8 cellular contexts compared by ENCODE assay signal in genomic region chr7:27677912-27678612, GRCh38. TPM values are rescaled to one million over a fixed set of nuclear protein-coding genes. Genes with fewer than 3 reads are reported as not detected.
A peak's percentile ranks its signal among the peaks of the same experiment; 100 is the strongest.
DNase-seq lines count a peak whose midpoint lies in the region; ATAC-seq and TF ChIP-seq lines count a peak whose summit lies in the region.
"Had no signal": no experiment of that assay in that cellular context is flagged by ENCODE, and none has a peak within 500 bp of the region (broad histone marks: within the 10 kb centered on the region; RNA-seq: fewer than 3 reads in every experiment).

No MANE protein-coding gene starts in this region.

- peaks cover 5% of the 10 kb centered on the region for H3K9me3 Mint-ChIP-seq in HFFc6
- no peaks in the 10 kb centered on the region for H3K9me3 Mint-ChIP-seq in activated T-helper 17 cell treated with anti-CD3 and anti-CD28 coated beads, Interleukin-2, amount 50 U/mL, for 72 hours

- H3K36me3 ChIP-seq in right atrium auricular region (no peaks in the 10 kb centered on the region), subcutaneous abdominal adipose tissue (ENCODE audit: control insufficient read depth in 5 of 5, insufficient read depth in 5 of 5, low read length in 5 of 5) (no peaks in the 10 kb centered on the region)

- peaks cover 41% of the 10 kb centered on the region for H3K4me1 Mint-ChIP-seq in HFFc6 (ENCODE audit: low read depth)
- H3K4me1 Mint-ChIP-seq in activated T-helper 17 cell treated with anti-CD3 and anti-CD28 coated beads, Interleukin-2, amount 50 U/mL, for 72 hours = no peaks in the 10 kb centered on the region

- H3K4me3 Mint-ChIP-seq in HFFc6 = peak overlapping the region; percentile 58
- no peak overlapping the region for H3K4me3 Mint-ChIP-seq in activated T-helper 17 cell treated with anti-CD3 and anti-CD28 coated beads, Interleukin-2, amount 50 U/mL, for 72 hours

- H3K27me3 ChIP-seq in right atrium auricular region (no peaks in the 10 kb centered on the region), subcutaneous abdominal adipose tissue (ENCODE audit: control insufficient read depth in 5 of 5, insufficient read depth in 4 of 5, low read length in 5 of 5) (no peaks in the 10 kb centered on the region)

- peaks cover 10% of the 10 kb centered on the region for H3K36me3 Mint-ChIP-seq in HFFc6 (ENCODE audit: low read depth)
- no peaks in the 10 kb centered on the region for H3K36me3 Mint-ChIP-seq in activated T-helper 17 cell treated with anti-CD3 and anti-CD28 coated beads, Interleukin-2, amount 50 U/mL, for 72 hours (ENCODE audit: low read depth)

- H3K27ac Mint-ChIP-seq in HFFc6 = peak overlapping the region; percentile 98
- no peak overlapping the region for H3K27ac Mint-ChIP-seq in activated T-helper 17 cell treated with anti-CD3 and anti-CD28 coated beads, Interleukin-2, amount 50 U/mL, for 72 hours

- TF ChIP-seq CTCF in HFFc6 (IDR thresholded peaks at IDR 0.05) = no peak
- no peak for TF ChIP-seq CTCF in right atrium auricular region (IDR thresholded peaks at IDR 0.05)

- H3K27ac ChIP-seq in right atrium auricular region = peak overlapping the region; percentile 59 to 72
- H3K27ac ChIP-seq in subcutaneous abdominal adipose tissue (ENCODE audit: low read depth, low read length) = peak overlapping the region; percentile 63

- H3K9me3 ChIP-seq in right atrium auricular region (no peaks in the 10 kb centered on the region), subcutaneous abdominal adipose tissue (ENCODE audit: control insufficient read depth in 5 of 5, low read length in 5 of 5) (no peaks in the 10 kb centered on the region)

- H3K4me3 ChIP-seq in right atrium auricular region (no peak overlapping the region), subcutaneous abdominal adipose tissue (ENCODE audit: low read depth in 1 of 5, low read length in 5 of 5) (no peak overlapping the region)

- peak; percentile 96 for DNase-seq in HFFc6
- no peak for DNase-seq in right atrium auricular region (ENCODE audit: low spot score)
- no peak for DNase-seq in activated CD4-positive, alpha-beta T cell treated with anti-CD3 and anti-CD28 coated beads, Interleukin-2, amount 50 U/mL, for 4 hours
- DNase-seq in UCSD-AML1 (lab: John Stamatoyannopoulos, UW; ENCODE audit: unreplicated experiment) = no peak
- DNase-seq: NCI-H2029 had no signal

- peak; percentile 68 for ATAC-seq in activated T-helper 17 cell treated with anti-CD3 and anti-CD28 coated beads, Interleukin-2, amount 50 U/mL, for 72 hours (replicated peaks)
- no peak for ATAC-seq in GM21786 (IDR thresholded peaks at IDR 0.05; ENCODE audit: unreplicated experiment)

- peaks cover 0 to 6% of the 10 kb centered on the region in 2 donors for H3K4me1 ChIP-seq in right atrium auricular region
- H3K4me1 ChIP-seq in subcutaneous abdominal adipose tissue (ENCODE audit: control insufficient read depth in 5 of 5, insufficient read depth in 5 of 5, low read length in 5 of 5) = peaks cover 0 to 8% (median 0%) of the 10 kb centered on the region in 5 donors

- H3K9ac ChIP-seq in subcutaneous abdominal adipose tissue (ENCODE audit: low read length in 5 of 5) = no peak overlapping the region

- no peaks in the 10 kb centered on the region; the same call in 1 of the 2 replicates for H3K27me3 Mint-ChIP-seq in HFFc6 (ENCODE audit: insufficient read depth)
- H3K27me3 Mint-ChIP-seq in activated T-helper 17 cell treated with anti-CD3 and anti-CD28 coated beads, Interleukin-2, amount 50 U/mL, for 72 hours = no peaks in the 10 kb centered on the region

RNA-seq across cellular contexts. Expression of gene HIBADH, which starts 15.4 kb away (rescaled TPM):
- 10 to 100 TPM; 43.6 to 55.6 (median 47.3) TPM for total RNA-seq in HFFc6 (2021; fragmentation: NEBNext Ultra II Directional; extraction: Animal tissue kit (Norgen Biotek cat#: 25700))
- 10 to 100 TPM; 12.0 to 12.1 TPM for total RNA-seq in activated T-helper 17 cell treated with anti-CD3 and anti-CD28 coated beads, Interleukin-2, amount 50 U/mL, for 72 hours
- total RNA-seq in right atrium auricular region = 10 to 100 TPM; 42.0 to 95.0 TPM
